22 cellular contexts compared by ENCODE assay signal in genomic region chr2:183608747-183609146, GRCh38.
"Had no signal": no experiment of that assay in that cellular context is flagged by ENCODE, and none has a peak within 500 bp of the region (broad histone marks: within the 10 kb centered on the region; RNA-seq: fewer than 3 reads in every experiment).

No MANE protein-coding gene starts in this region.

- H3K4me1 ChIP-seq: SJCRH30 had no signal

- H3K4me3 ChIP-seq: MG63, SJCRH30 had no signal

- H3K9me3 ChIP-seq: MG63, SJCRH30 had no signal

- H3K27ac ChIP-seq: HL-60, RWPE1, SJCRH30 had no signal

- H3K36me3 ChIP-seq: MG63 had no signal

- H3K27me3 ChIP-seq: MG63, SJCRH30 had no signal

- DNase-seq: Karpas-422, KBM-7, MG63, NCI-H1092, NCI-H1105 treated with DMSO at 0.1 percent for 48 hours, NCI-H1436, NCI-H187, NCI-H2029, NCI-H2081 treated with DMSO at 0.1 percent for 48 hours, NCI-H2171, NCI-H226, NCI-H446, NCI-H510A, NCI-H524 treated with DMSO at 0.1 percent for 48 hours, NCI-H69, NCI-H774, SHP77 treated with DMSO at 0.1 percent for 48 hours, SJCRH30 had no signal

- ATAC-seq: Panc1, SK-N-SH treated with all-trans-retinoic acid at 6 μM for 48 hours had no signal
